Comparison of ENCODE assay signal across 21 cellular contexts in the genomic region with DNA sequence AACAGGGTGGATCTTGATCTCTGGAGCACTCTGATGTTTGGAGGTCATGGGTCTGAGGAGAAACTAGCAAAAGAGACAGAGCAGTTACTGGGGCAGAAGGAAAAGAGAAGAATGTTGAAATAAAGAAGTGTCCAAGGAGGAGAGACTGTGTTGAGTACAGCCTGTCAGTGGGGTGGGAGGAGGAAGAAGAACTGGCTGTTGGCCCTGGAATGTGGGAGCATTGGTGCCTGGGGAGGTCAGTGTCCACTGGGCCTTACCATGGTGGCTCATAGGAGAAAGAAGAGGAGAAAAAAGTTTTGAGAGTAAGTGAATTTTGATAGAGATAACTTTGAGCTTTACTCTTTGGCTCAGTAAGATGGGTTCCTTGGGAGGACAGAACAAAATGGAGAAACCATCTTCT.
DNase-seq lines count a peak whose midpoint lies in the region; ATAC-seq, FAIRE-seq and TF ChIP-seq lines count a peak whose summit lies in the region.
"Had no signal": no experiment of that assay in that cellular context is flagged by ENCODE, and none has a peak within 500 bp of the region (broad histone marks: within the 10 kb centered on the region; RNA-seq: fewer than 3 reads in every experiment).

No MANE protein-coding gene starts in this region.

- H3K4me1 ChIP-seq in liver (ENCODE audit: control insufficient read depth in 4 of 4, insufficient read depth in 4 of 4, low read length in 3 of 4) (no peaks in the 10 kb centered on the region), HepG2 (ENCODE audit: insufficient read depth, low read length) (no peaks in the 10 kb centered on the region), right atrium auricular region (peaks cover 0 to 19% of the 10 kb centered on the region in 2 donors), gastrocnemius medialis (no peaks in the 10 kb centered on the region)

- TF ChIP-seq POLR2A in HepG2 (IDR thresholded peaks at IDR 0.05; ENCODE audit: insufficient read depth in 1 of 2, low read depth in 2 of 2, low read length in 2 of 2) (no peak), gastrocnemius medialis (IDR thresholded peaks at IDR 0.05) (no peak)

- in situ Hi-C loops in HepG2 (cut with HindIII; ENCODE audit: extremely low pct_ligation_motif_present, low pct_unique_long_range_greater_than_20kb), result no loop called here
- in situ Hi-C loops in gastrocnemius medialis (cut with MboI; ENCODE audit: low sequenced_read_pairs in 4 of 4), result no loop called here

- BruUV-seq in HepG2 (replicated peaks; lab: Mats Ljungman, UMichigan), result no TSS peak

- H4K20me1 ChIP-seq in HepG2 (ENCODE audit: insufficient read depth, low read length), result no peaks in the 10 kb centered on the region
- H4K20me1 ChIP-seq: BLaER1 treated with 17β-estradiol and CSF1 and Interleukin-3, amounts not matched to agents 10 nM and 100 nM had no signal

- H3K79me2 ChIP-seq in HepG2 (ENCODE audit: insufficient read depth, low read length), result no peaks in the 10 kb centered on the region

- no peak for ATAC-seq in HepG2
- peak; percentile 54 to 62 for ATAC-seq in gastrocnemius medialis
- ATAC-seq in HG03442 (IDR thresholded peaks at IDR 0.05; ENCODE audit: unreplicated experiment), result no peak

- TF ChIP-seq CTCF in liver (IDR thresholded peaks at IDR 0.05; ENCODE audit: low read depth, low read length, missing input control) (no peak), HepG2 (CRISPR knock-in tag; IDR thresholded peaks at IDR 0.05) (no peak), right atrium auricular region (IDR thresholded peaks at IDR 0.05) (no peak), gastrocnemius medialis (IDR thresholded peaks at IDR 0.05 in 4 of 5, conservative IDR thresholded peaks at IDR 0.05 in 1 of 5) (no peak)

- CTCF ChIA-PET in HepG2 (lab: Yijun Ruan, JAX; ENCODE audit: low intra/inter-chr PET ratio, low total read pairs), result no interaction called here

- H3K9ac ChIP-seq in liver (ENCODE audit: low read depth in 1 of 2, low read length in 2 of 2) (no peak overlapping the region), HepG2 (ENCODE audit: insufficient read depth, low read depth, low read length) (no peak overlapping the region)
- H3K9ac ChIP-seq: BLaER1 treated with 17β-estradiol and CSF1 and Interleukin-3, amounts not matched to agents 10 nM and 100 nM had no signal

- no peak overlapping the region for H3K27ac ChIP-seq in liver (ENCODE audit: low read depth in 1 of 2, low read length in 2 of 2)
- H3K27ac ChIP-seq in HepG2 (ENCODE audit: extremely low read length, insufficient read depth, low read length), result no peak overlapping the region
- peak overlapping the region; percentile 33 to 61 for H3K27ac ChIP-seq in right atrium auricular region
- peak overlapping the region in 3 of 4 donors; percentile 46 to 65 (median 49) for H3K27ac ChIP-seq in gastrocnemius medialis
- H3K27ac ChIP-seq: BLaER1 treated with 17β-estradiol and CSF1 and Interleukin-3, amounts not matched to agents 10 nM and 100 nM had no signal

- H3K27me3 ChIP-seq in liver (ENCODE audit: control insufficient read depth in 4 of 4, insufficient read depth in 4 of 4, low read length in 3 of 4) (no peaks in the 10 kb centered on the region), HepG2 (ENCODE audit: control insufficient read depth in 1 of 2, insufficient read depth in 2 of 2, low read length in 2 of 2) (no peaks in the 10 kb centered on the region), right atrium auricular region (no peaks in the 10 kb centered on the region), gastrocnemius medialis (no peaks in the 10 kb centered on the region)
- H3K27me3 ChIP-seq: BLaER1 treated with 17β-estradiol and CSF1 and Interleukin-3, amounts not matched to agents 10 nM and 100 nM; tibial nerve had no signal

- no peak for FAIRE-seq in HepG2 (lab: Jason Lieb, UNC)
- FAIRE-seq: GM12891 had no signal

- POLR2A ChIA-PET in HepG2 (lab: Yijun Ruan, JAX), result no interaction called here

- H3K36me3 ChIP-seq in liver (ENCODE audit: control insufficient read depth in 4 of 4, insufficient read depth in 3 of 4, low read depth in 1 of 4, low read length in 3 of 4), result no peaks in the 10 kb centered on the region
- no peaks in the 10 kb centered on the region for H3K36me3 ChIP-seq in HepG2 (replicated peaks in 1 of 2; ENCODE audit: control insufficient read depth in 1 of 2, insufficient read depth in 2 of 2, low read length in 2 of 2)
- no peaks in the 10 kb centered on the region for H3K36me3 ChIP-seq in right atrium auricular region
- H3K36me3 ChIP-seq in gastrocnemius medialis, result no peaks in the 10 kb centered on the region
- H3K36me3 ChIP-seq: BLaER1 treated with 17β-estradiol and CSF1 and Interleukin-3, amounts not matched to agents 10 nM and 100 nM; tibial nerve had no signal

- intact Hi-C loops in HepG2 (cut with micrococcal nuclease; ENCODE audit: unreplicated experiment) (no loop called here), gastrocnemius medialis (cut with DNase I; ENCODE audit: low total_unique reads) (no loop called here)

- no peak overlapping the region for H2AFZ ChIP-seq in HepG2 (ENCODE audit: low read length)

- H3K4me2 ChIP-seq in HepG2 (ENCODE audit: low read depth, low read length), result no peak overlapping the region
- H3K4me2 ChIP-seq: BLaER1 treated with 17β-estradiol and CSF1 and Interleukin-3, amounts not matched to agents 10 nM and 100 nM had no signal

- no peaks in the 10 kb centered on the region for H3K9me3 ChIP-seq in liver (ENCODE audit: control insufficient read depth in 4 of 4, low read length in 3 of 4)
- peaks cover 81% of the 10 kb centered on the region for H3K9me3 ChIP-seq in HepG2 (ENCODE audit: low read length)
- H3K9me3 ChIP-seq in right atrium auricular region, result no peaks in the 10 kb centered on the region
- H3K9me3 ChIP-seq in gastrocnemius medialis, result no peaks in the 10 kb centered on the region
- H3K9me3 ChIP-seq: tibial nerve had no signal

- no peak for TF ChIP-seq EP300 in HepG2 (IDR thresholded peaks at IDR 0.05; ENCODE audit: low read depth in 2 of 2, low read length in 2 of 2)
- no peak for TF ChIP-seq EP300 in HepG2 (CRISPR knock-in tag; IDR thresholded peaks at IDR 0.05; ENCODE audit: borderline replicate concordance)

- H3K4me3 ChIP-seq in liver (ENCODE audit: low read depth in 1 of 3, low read length in 3 of 3) (no peak overlapping the region), HepG2 (replicated peaks in 1 of 3; ENCODE audit: insufficient read depth in 1 of 3, low read depth in 2 of 3, low read length in 3 of 3) (no peak overlapping the region), right atrium auricular region (no peak overlapping the region), gastrocnemius medialis (no peak overlapping the region)
- H3K4me3 ChIP-seq: BLaER1 treated with 17β-estradiol and CSF1 and Interleukin-3, amounts not matched to agents 10 nM and 100 nM; tibial nerve had no signal

- no peak for DNase-seq in HepG2 (ENCODE audit: low spot score)
- DNase-seq in right atrium auricular region (ENCODE audit: low spot score), result no peak
- DNase-seq in gastrocnemius medialis, result peak in 1 of 2 donors; percentile 47
- DNase-seq in NK-92 treated with Interleukin-12 subunit alpha and Interleukin-12 subunit beta, amount 100 ng/mL, for 24 hours (lab: John Stamatoyannopoulos, UW), result no peak
- DNase-seq in NCI-H187 treated with DMSO at 0.1 percent for 48 hours (lab: John Stamatoyannopoulos, UW), result no peak
- no peak for DNase-seq in NCI-H510A treated with DMSO at 0.1 percent for 48 hours (lab: John Stamatoyannopoulos, UW)
- DNase-seq: activated CD4-positive, CD25-positive, alpha-beta regulatory T cell; activated effector memory CD4-positive, alpha-beta T cell treated with anti-CD3 and anti-CD28 coated beads, Interleukin-2, amount 50 U/mL, for 16 hours; aorta; GF-D8; glutamatergic neuron; NCI-H2081; NCI-H524 treated with DMSO at 0.1 percent for 48 hours; SIG-M5; stimulated activated CD4-positive, alpha-beta T cell treated with anti-CD3 and anti-CD28 coated beads, Interleukin-4, amount 100 ng/mL, for 4 hours; stimulated activated CD8-positive, alpha-beta memory T cell treated with anti-CD3 and anti-CD28 coated beads, Interleukin-4, amount 100 ng/mL, for 48 hours had no signal

- no peak for TF ChIP-seq RAD21 in liver (IDR thresholded peaks at IDR 0.05)
- no peak for TF ChIP-seq RAD21 in HepG2 (CRISPR knock-in tag; IDR thresholded peaks at IDR 0.05)

TF ChIP-seq in HepG2, 621 proteins besides CTCF, POLR2A, EP300 and RAD21 (continues in another document):
- TF ChIP-seq MLLT10 (CRISPR knock-in tag; IDR thresholded peaks at IDR 0.05), result no peak
- no peak for TF ChIP-seq IRF1 (CRISPR knock-in tag; IDR thresholded peaks at IDR 0.05; ENCODE audit: low read depth)
- no peak for TF ChIP-seq FOXA1 (IDR thresholded peaks at IDR 0.05)
- no peak for TF ChIP-seq FOXA1 (CRISPR knock-in tag; IDR thresholded peaks at IDR 0.05)
- TF ChIP-seq PHF21A (CRISPR knock-in tag; IDR thresholded peaks at IDR 0.05), result no peak
- TF ChIP-seq MZF1 (CRISPR knock-in tag; IDR thresholded peaks at IDR 0.05; ENCODE audit: borderline replicate concordance), result no peak
- no peak for TF ChIP-seq SALL2 (CRISPR knock-in tag; IDR thresholded peaks at IDR 0.05)
- no peak for TF ChIP-seq ZBTB1 (CRISPR knock-in tag; IDR thresholded peaks at IDR 0.05; ENCODE audit: borderline replicate concordance)
- TF ChIP-seq ARNT2 (CRISPR knock-in tag; IDR thresholded peaks at IDR 0.05; ENCODE audit: low read depth), result no peak
- TF ChIP-seq ZNF143 (CRISPR knock-in tag; IDR thresholded peaks at IDR 0.05), result no peak
- TF ChIP-seq ZMYM2 (CRISPR knock-in tag; IDR thresholded peaks at IDR 0.05), result no peak
- TF ChIP-seq SRSF1 (optimal IDR thresholded peaks at IDR 0.05; ENCODE audit: low read depth, low read length), result no peak
- no peak for TF ChIP-seq CERS6 (CRISPR knock-in tag; IDR thresholded peaks at IDR 0.05)

Comparison
In these comparisons a context has a peak if more than half of its experiments do, and no peak if none do; other contexts are left out.
1. H3K27ac ChIP-seq: peak in right atrium auricular region (2 of 2) and gastrocnemius medialis (3 of 4); none in liver (0 of 2) and HepG2 (single experiment).
2. ATAC-seq: peak in gastrocnemius medialis (2 of 2); none in HepG2 (single experiment) and HG03442 (single experiment).